20 cellular contexts compared by ENCODE assay signal in genomic region chr1:164101802-164102201, GRCh38.
"Had no signal": no experiment of that assay in that cellular context is flagged by ENCODE, and none has a peak within 500 bp of the region (broad histone marks: within the 10 kb centered on the region; RNA-seq: fewer than 3 reads in every experiment).

No MANE protein-coding gene starts in this region.

- H3K9me3 ChIP-seq: MG63, SJSA1 had no signal

- H3K27ac ChIP-seq: SJSA1, SK-N-MC had no signal

- H3K4me1 ChIP-seq: SJSA1 had no signal

- ATAC-seq: HepG2 had no signal

- H3K4me3 ChIP-seq: MG63, SJSA1, SK-N-MC had no signal

- DNase-seq: IMR-90, Karpas-422, KG1, MG63, NCI-H1092 treated with DMSO at 0.1 percent for 48 hours, NCI-H1436 treated with DMSO at 0.1 percent for 48 hours, NCI-H1694, NCI-H187 treated with DMSO at 0.1 percent for 48 hours, NCI-H2029 treated with DMSO at 0.1 percent for 48 hours, NCI-H2171 treated with DMSO at 0.1 percent for 48 hours, NCI-H345, NCI-H524, NCI-H526 treated with DMSO at 0.1 percent for 48 hours, NCI-H774, Right ventricle myocardium superior, RPMI8226, SIG-M5 had no signal

- H3K36me3 ChIP-seq: MG63, SJSA1 had no signal

- H3K27me3 ChIP-seq: MG63, SJSA1 had no signal
